In genomic region chr5:173139631-173140030, GRCh38 we compare ENCODE assay signal across 20 cellular contexts. TPM values are rescaled to one million over a fixed set of nuclear protein-coding genes. Genes with fewer than 3 reads are reported as not detected.
DNase-seq lines count a peak whose midpoint lies in the region; ATAC-seq, FAIRE-seq and TF ChIP-seq lines count a peak whose summit lies in the region.
"Had no signal": no experiment of that assay in that cellular context is flagged by ENCODE, and none has a peak within 500 bp of the region (broad histone marks: within the 10 kb centered on the region; RNA-seq: fewer than 3 reads in every experiment).

No MANE protein-coding gene starts in this region.

- H3K9me3 Mint-ChIP-seq in progenitor cell of endocrine pancreas (ENCODE audit: low read depth) = no peaks in the 10 kb centered on the region

- intact Hi-C loops in left lung (cut with DNase I) (loop anchor here in 1 of 2 donors (10.0 kb wide), 1 partner anchor 155 kb away; the partner anchor contains the start of gene ATP6V0E1), pancreas (cut with DNase I) (no loop called here)

- H3K4me3 ChIP-seq in HUES6 (ENCODE audit: low read depth, low read length) (no peak overlapping the region), left lung (no peak overlapping the region), pancreas (no peak overlapping the region)
- H3K4me3 ChIP-seq: BLaER1, K562, SK-N-MC had no signal

- H3K4me3 Mint-ChIP-seq in progenitor cell of endocrine pancreas (ENCODE audit: low read depth) = no peak overlapping the region

- ATAC-seq in left lung (peak; percentile 60), pancreas (no peak)
- ATAC-seq: K562 had no signal

- no peaks in the 10 kb centered on the region for H3K36me3 Mint-ChIP-seq in progenitor cell of endocrine pancreas (ENCODE audit: insufficient read depth)

- H3K36me3 ChIP-seq in HUES6 (ENCODE audit: control insufficient read depth, insufficient read depth, low read length) = no peaks in the 10 kb centered on the region
- peaks cover 0 to 5% of the 10 kb centered on the region in 2 donors for H3K36me3 ChIP-seq in left lung
- H3K36me3 ChIP-seq in pancreas = peaks cover 0 to 5% (median 0%) of the 10 kb centered on the region in 3 donors
- H3K36me3 ChIP-seq: BLaER1 had no signal

- H3K27me3 ChIP-seq in HUES6 (ENCODE audit: control insufficient read depth, insufficient read depth, low read length) = no peaks in the 10 kb centered on the region
- no peaks in the 10 kb centered on the region for H3K27me3 ChIP-seq in left lung
- H3K27me3 ChIP-seq in pancreas = no peaks in the 10 kb centered on the region
- H3K27me3 ChIP-seq: BLaER1 had no signal

- peak; percentile 67 for DNase-seq in DMS53 (lab: John Stamatoyannopoulos, UW)
- no peak for DNase-seq in left lung
- DNase-seq in progenitor cell of endocrine pancreas (ENCODE audit: low spot score, unreplicated experiment) = no peak
- no peak for DNase-seq in NCI-H187 treated with DMSO at 0.1 percent for 48 hours (lab: John Stamatoyannopoulos, UW)
- DNase-seq in pancreas = no peak
- no peak for DNase-seq in HK-2 (ENCODE audit: unreplicated experiment)
- no peak for DNase-seq in AG20443 (ENCODE audit: low spot score)
- DNase-seq: GDM1, HCEC 1CT, NCI-H1105, NCI-H1694, NCI-H510A, NCI-H82, OCI-M1, Right ventricle myocardium superior had no signal

- no peak overlapping the region for H3K9ac ChIP-seq in HUES6 (ENCODE audit: low read length)
- H3K9ac ChIP-seq: BLaER1 had no signal

- no peaks in the 10 kb centered on the region for H3K9me3 ChIP-seq in HUES6 (ENCODE audit: control insufficient read depth, insufficient read depth, low read depth, low read length)
- no peaks in the 10 kb centered on the region for H3K9me3 ChIP-seq in left lung
- no peaks in the 10 kb centered on the region for H3K9me3 ChIP-seq in pancreas
- H3K9me3 ChIP-seq: BLaER1 had no signal

- H3K27ac Mint-ChIP-seq in progenitor cell of endocrine pancreas = peak overlapping the region; percentile 48

- 50 to 54% methylated on average over 1 of the region's 1 CpG for WGBS in pancreas, 2 donors

- H3K4me1 Mint-ChIP-seq in progenitor cell of endocrine pancreas (ENCODE audit: low read depth) = no peaks in the 10 kb centered on the region

- 0 out of 2 replicates have a peak overlapping the region, but pooled peaks have one; percentile 1 for H3K27ac ChIP-seq in HUES6 (ENCODE audit: low read depth, low read length)
- H3K27ac ChIP-seq in left lung = peak overlapping the region in 1 of 2 donors; percentile 13
- no peak overlapping the region for H3K27ac ChIP-seq in pancreas
- H3K27ac ChIP-seq: BLaER1, SK-N-MC had no signal

- H3K4me1 ChIP-seq in HUES6 (ENCODE audit: control insufficient read depth, insufficient read depth, low read length) = peaks cover 27% of the 10 kb centered on the region
- peaks cover 0 to 7% of the 10 kb centered on the region in 2 donors for H3K4me1 ChIP-seq in left lung
- peaks cover 0 to 3% (median 0%) of the 10 kb centered on the region in 3 donors for H3K4me1 ChIP-seq in pancreas
- H3K4me1 ChIP-seq: BLaER1 had no signal

- no peak for FAIRE-seq in pancreas (lab: Jason Lieb, UNC)
- FAIRE-seq: A204.1, K562 had no signal

- no peaks in the 10 kb centered on the region for H3K27me3 Mint-ChIP-seq in progenitor cell of endocrine pancreas

- TF ChIP-seq CTCF in left lung (IDR thresholded peaks at IDR 0.05) (no peak), progenitor cell of endocrine pancreas (IDR thresholded peaks at IDR 0.05; ENCODE audit: unreplicated experiment) (no peak), pancreas (IDR thresholded peaks at IDR 0.05) (no peak)

RNA-seq across cellular contexts. Expression of gene BNIP1, which starts 4.7 kb away (rescaled TPM):
- 10 to 100 TPM; 15.0 to 15.2 TPM for total RNA-seq in left lung
- total RNA-seq in progenitor cell of endocrine pancreas = 6.1 and 6.6 TPM in 2 replicates
- 10 to 100 TPM in 1 of 6 donors, 1 to 10 TPM in 5; 5.7 to 11.6 (median 7.9) TPM for total RNA-seq in pancreas
- 10 to 100 TPM; 11.3 to 15.3 TPM for polyA plus RNA-seq in pancreas
